Comparison of ENCODE assay signal across 1 cellular context in the genomic region with DNA sequence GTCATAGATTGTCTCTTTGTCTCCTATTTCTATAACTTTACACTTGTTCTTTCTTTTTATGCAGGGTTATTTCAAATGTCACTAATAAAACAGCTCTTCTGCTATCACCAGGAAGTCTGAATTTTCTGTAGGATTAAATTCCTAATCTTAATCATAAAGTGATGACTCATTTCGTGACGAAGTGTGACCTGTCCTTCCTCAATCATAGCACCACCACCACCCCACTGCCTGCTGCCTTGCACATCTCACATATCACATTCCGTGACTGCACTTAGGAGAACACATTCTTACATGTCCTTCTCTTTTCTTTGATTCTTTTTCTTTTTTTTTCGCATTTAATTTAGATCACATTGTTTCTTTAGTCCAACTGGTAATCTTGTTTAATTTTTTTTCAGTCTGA.
TF ChIP-seq lines count a peak whose summit lies in the region.

No MANE protein-coding gene starts in this region.

TF ChIP-seq in GM23338, 12 proteins besides CTCF, POLR2A, EP300 and RAD21 (continued from another document):
- TF ChIP-seq ZNF462 (CRISPR knock-in tag; IDR thresholded peaks at IDR 0.05) = no peak
- no peak for TF ChIP-seq JUNB (IDR thresholded peaks at IDR 0.05; ENCODE audit: unreplicated experiment)
- TF ChIP-seq, protein P1, sequence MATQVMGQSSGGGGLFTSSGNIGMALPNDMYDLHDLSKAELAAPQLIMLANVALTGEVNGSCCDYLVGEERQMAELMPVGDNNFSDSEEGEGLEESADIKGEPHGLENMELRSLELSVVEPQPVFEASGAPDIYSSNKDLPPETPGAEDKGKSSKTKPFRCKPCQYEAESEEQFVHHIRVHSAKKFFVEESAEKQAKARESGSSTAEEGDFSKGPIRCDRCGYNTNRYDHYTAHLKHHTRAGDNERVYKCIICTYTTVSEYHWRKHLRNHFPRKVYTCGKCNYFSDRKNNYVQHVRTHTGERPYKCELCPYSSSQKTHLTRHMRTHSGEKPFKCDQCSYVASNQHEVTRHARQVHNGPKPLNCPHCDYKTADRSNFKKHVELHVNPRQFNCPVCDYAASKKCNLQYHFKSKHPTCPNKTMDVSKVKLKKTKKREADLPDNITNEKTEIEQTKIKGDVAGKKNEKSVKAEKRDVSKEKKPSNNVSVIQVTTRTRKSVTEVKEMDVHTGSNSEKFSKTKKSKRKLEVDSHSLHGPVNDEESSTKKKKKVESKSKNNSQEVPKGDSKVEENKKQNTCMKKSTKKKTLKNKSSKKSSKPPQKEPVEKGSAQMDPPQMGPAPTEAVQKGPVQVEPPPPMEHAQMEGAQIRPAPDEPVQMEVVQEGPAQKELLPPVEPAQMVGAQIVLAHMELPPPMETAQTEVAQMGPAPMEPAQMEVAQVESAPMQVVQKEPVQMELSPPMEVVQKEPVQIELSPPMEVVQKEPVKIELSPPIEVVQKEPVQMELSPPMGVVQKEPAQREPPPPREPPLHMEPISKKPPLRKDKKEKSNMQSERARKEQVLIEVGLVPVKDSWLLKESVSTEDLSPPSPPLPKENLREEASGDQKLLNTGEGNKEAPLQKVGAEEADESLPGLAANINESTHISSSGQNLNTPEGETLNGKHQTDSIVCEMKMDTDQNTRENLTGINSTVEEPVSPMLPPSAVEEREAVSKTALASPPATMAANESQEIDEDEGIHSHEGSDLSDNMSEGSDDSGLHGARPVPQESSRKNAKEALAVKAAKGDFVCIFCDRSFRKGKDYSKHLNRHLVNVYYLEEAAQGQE (IDR thresholded peaks at IDR 0.05; ENCODE audit: unreplicated experiment) = no peak
- TF ChIP-seq CREB1 (CRISPR knock-in tag; IDR thresholded peaks at IDR 0.05; ENCODE audit: low read depth) = no peak
- no peak for TF ChIP-seq ETS1 (IDR thresholded peaks at IDR 0.05)
- TF ChIP-seq POLR2AphosphoS5 (IDR thresholded peaks at IDR 0.05; ENCODE audit: low read depth) = no peak
